Comparison of ENCODE assay signal across 31 cellular contexts in the genomic region with DNA sequence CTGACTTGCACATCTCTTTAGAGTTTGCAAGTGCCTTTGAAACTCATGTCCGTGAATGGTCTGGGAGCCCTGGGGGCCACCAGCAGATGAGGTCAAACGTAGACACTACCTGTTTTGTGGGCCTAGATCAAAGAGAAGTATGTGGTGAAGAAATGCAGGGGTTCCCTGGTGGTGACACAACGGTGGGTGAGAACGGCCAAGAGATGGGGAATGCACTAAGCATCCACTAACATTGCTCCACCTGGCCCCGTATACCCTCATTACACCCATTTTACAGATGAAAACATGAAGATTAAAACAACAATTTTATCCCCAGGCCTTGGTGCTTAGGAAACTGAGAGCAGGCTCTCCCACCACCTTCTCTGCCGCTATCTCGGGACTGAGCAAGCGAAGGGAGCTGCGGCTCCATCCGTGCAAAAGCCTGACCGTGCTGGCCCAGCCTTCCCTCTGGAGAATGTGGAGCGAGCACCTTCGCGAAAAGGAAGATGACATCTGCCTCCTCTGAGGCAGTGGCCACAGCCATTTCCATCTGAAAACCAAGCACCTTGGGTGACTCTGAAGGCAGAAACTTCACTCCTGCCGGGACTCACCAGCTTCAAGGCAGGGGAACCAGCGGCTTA.
"Had no signal": no experiment of that assay in that cellular context is flagged by ENCODE, and none has a peak within 500 bp of the region (broad histone marks: within the 10 kb centered on the region; RNA-seq: fewer than 3 reads in every experiment).

No MANE protein-coding gene starts in this region.

- H3K27me3 Mint-ChIP-seq: naive B cell; natural killer cell treated with Interleukin-12 subunit alpha and Interleukin-12 subunit beta and Interleukin-15 and Interleukin-18, amount 100 ng/mL, for 72 hours; progenitor cell of endocrine pancreas; stimulated activated naive B cell treated with anti-CD40 and anti-IgM and Interleukin-4, amounts not matched to agents 10 μg/mL and 1 μg/mL and 100 μg/mL, for 72 hours; stimulated activated naive CD8-positive, alpha-beta T cell treated with anti-CD3 and anti-CD28 coated beads, Interleukin-15, Interleukin-2, amounts not matched to agents 100 ng/mL and 50 ng/mL, for 24 hours had no signal

- H3K9me3 ChIP-seq: neutrophil, ovary, psoas muscle, right lobe of liver, sigmoid colon, stomach, suprapubic skin, testis, tibial artery, transverse colon, upper lobe of left lung, vagina had no signal

- H3K36me3 Mint-ChIP-seq: naive B cell; natural killer cell treated with Interleukin-12 subunit alpha and Interleukin-12 subunit beta and Interleukin-15 and Interleukin-18, amount 100 ng/mL, for 72 hours; neural progenitor cell; stimulated activated naive B cell treated with anti-CD40 and anti-IgM and Interleukin-4, amounts not matched to agents 10 μg/mL and 1 μg/mL and 100 μg/mL, for 72 hours had no signal

- H3K27me3 ChIP-seq: neural progenitor cell, neutrophil, ovary, right lobe of liver, sigmoid colon, stomach, suprapubic skin, testis, tibial artery, transverse colon, upper lobe of left lung, vagina had no signal

- H3K4me3 ChIP-seq: neural progenitor cell, ovary, psoas muscle, right lobe of liver, sigmoid colon, stomach, suprapubic skin, testis, tibial artery, transverse colon, upper lobe of left lung, vagina had no signal

- H3K27ac Mint-ChIP-seq: naive B cell; naive thymus-derived CD8-positive, alpha-beta T cell; natural killer cell treated with Interleukin-12 subunit alpha and Interleukin-12 subunit beta and Interleukin-15 and Interleukin-18, amount 100 ng/mL, for 72 hours; nephron progenitor cell; progenitor cell of endocrine pancreas; stimulated activated effector memory CD8-positive, alpha-beta T cell treated with anti-CD3 and anti-CD28 coated beads, Interleukin-12 subunit alpha, Interleukin-12 subunit beta, amount 100 ng/mL, for 72 hours; stimulated activated naive B cell treated with anti-CD40 and anti-IgM and Interleukin-4, amounts not matched to agents 10 μg/mL and 1 μg/mL and 100 μg/mL, for 72 hours; stimulated activated naive CD8-positive, alpha-beta T cell treated with anti-CD3 and anti-CD28 coated beads, Interleukin-15, Interleukin-2, amounts not matched to agents 100 ng/mL and 50 ng/mL, for 24 hours had no signal

- H3K4me1 ChIP-seq: parathyroid adenoma, psoas muscle, right lobe of liver, sigmoid colon, stomach, suprapubic skin, testis, tibial artery, transverse colon, upper lobe of left lung, vagina had no signal

- H3K4me1 Mint-ChIP-seq: naive B cell; naive thymus-derived CD8-positive, alpha-beta T cell; stimulated activated effector memory CD8-positive, alpha-beta T cell treated with anti-CD3 and anti-CD28 coated beads, Interleukin-12 subunit alpha, Interleukin-12 subunit beta, amount 100 ng/mL, for 72 hours; stimulated activated naive B cell treated with anti-CD40 and anti-IgM and Interleukin-4, amounts not matched to agents 10 μg/mL and 1 μg/mL and 100 μg/mL, for 72 hours had no signal

- H3K27ac ChIP-seq: neural progenitor cell, neutrophil, ovary, parathyroid adenoma, psoas muscle, right lobe of liver, sigmoid colon, stomach, suprapubic skin, testis, tibial artery, transverse colon, upper lobe of left lung, vagina had no signal

- DNase-seq: naive B cell; naive thymus-derived CD8-positive, alpha-beta T cell; nephron progenitor cell; nucleus accumbens; ovary; posterior cingulate gyrus; psoas muscle; right cardiac atrium; right lobe of liver; sigmoid colon; small intestine; stimulated activated CD4-positive, alpha-beta T cell treated with anti-CD3 and anti-CD28 coated beads, Interleukin-15, amount 100 ng/mL, for 24 hours; stimulated activated CD4-positive, alpha-beta T cell treated with anti-CD3 and anti-CD28 coated beads, Interleukin-2, amount 100 ng/mL, for 24 hours; stimulated activated CD4-positive, alpha-beta T cell treated with anti-CD3 and anti-CD28 coated beads, Interleukin-2, amount 100 ng/mL, for 48 hours; stimulated activated CD4-positive, alpha-beta T cell treated with anti-CD3 and anti-CD28 coated beads, Interleukin-4, amount 100 ng/mL, for 24 hours; stimulated activated naive B cell treated with anti-CD40 and anti-IgM and Interleukin-4, amounts not matched to agents 10 μg/mL and 1 μg/mL and 100 μg/mL, for 72 hours; stimulated activated naive CD4-positive, alpha-beta T cell treated with Interleukin-2 at 50 U/mL for 16 hours; stomach; testis; tibial artery; transverse colon; upper lobe of left lung had no signal

- H3K9me3 Mint-ChIP-seq: natural killer cell treated with Interleukin-12 subunit alpha and Interleukin-12 subunit beta and Interleukin-15 and Interleukin-18, amount 100 ng/mL, for 72 hours; nephron progenitor cell; neural progenitor cell; stimulated activated effector memory CD8-positive, alpha-beta T cell treated with anti-CD3 and anti-CD28 coated beads, Interleukin-12 subunit alpha, Interleukin-12 subunit beta, amount 100 ng/mL, for 72 hours; stimulated activated naive B cell treated with anti-CD40 and anti-IgM and Interleukin-4, amounts not matched to agents 10 μg/mL and 1 μg/mL and 100 μg/mL, for 72 hours; stimulated activated naive CD8-positive, alpha-beta T cell treated with anti-CD3 and anti-CD28 coated beads, Interleukin-15, Interleukin-2, amounts not matched to agents 100 ng/mL and 50 ng/mL, for 24 hours had no signal

- H3K4me3 Mint-ChIP-seq: naive B cell; naive thymus-derived CD8-positive, alpha-beta T cell; natural killer cell treated with Interleukin-12 subunit alpha and Interleukin-12 subunit beta and Interleukin-15 and Interleukin-18, amount 100 ng/mL, for 72 hours; nephron progenitor cell; neural progenitor cell; stimulated activated effector memory CD8-positive, alpha-beta T cell treated with anti-CD3 and anti-CD28 coated beads, Interleukin-12 subunit alpha, Interleukin-12 subunit beta, amount 100 ng/mL, for 72 hours; stimulated activated naive B cell treated with anti-CD40 and anti-IgM and Interleukin-4, amounts not matched to agents 10 μg/mL and 1 μg/mL and 100 μg/mL, for 72 hours; stimulated activated naive CD8-positive, alpha-beta T cell treated with anti-CD3 and anti-CD28 coated beads, Interleukin-15, Interleukin-2, amounts not matched to agents 100 ng/mL and 50 ng/mL, for 24 hours had no signal

- H3K36me3 ChIP-seq: neural progenitor cell, neutrophil, ovary, right lobe of liver, transverse colon had no signal

- H3K9ac ChIP-seq: neural progenitor cell, parathyroid adenoma had no signal
